Comparison of ENCODE assay signal across 9 cellular contexts in the genomic region with DNA sequence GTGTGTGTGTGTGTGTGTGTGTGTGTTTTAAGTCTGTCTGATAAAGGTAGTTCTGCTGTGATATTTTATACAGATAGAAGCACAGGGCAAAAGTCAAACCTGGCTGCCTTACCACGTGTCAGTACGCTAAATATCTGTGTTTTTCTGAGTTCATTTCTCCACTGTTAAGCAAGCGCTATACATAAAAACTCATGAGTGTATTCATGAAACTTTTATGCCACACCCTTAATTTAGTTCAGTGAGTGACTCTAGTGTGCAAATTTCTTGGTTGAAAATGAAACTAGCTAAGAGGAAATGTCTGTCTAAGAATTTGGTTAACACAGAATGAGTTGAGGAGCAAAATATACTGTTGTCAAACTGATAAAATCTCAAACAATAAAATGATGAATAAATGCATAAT. TPM values are rescaled to one million over a fixed set of nuclear protein-coding genes. Genes with fewer than 3 reads are reported as not detected.
A peak's percentile ranks its signal among the peaks of the same experiment; 100 is the strongest.
DNase-seq lines count a peak whose midpoint lies in the region; ATAC-seq, FAIRE-seq and TF ChIP-seq lines count a peak whose summit lies in the region.
"Had no signal": no experiment of that assay in that cellular context is flagged by ENCODE, and none has a peak within 500 bp of the region (broad histone marks: within the 10 kb centered on the region; RNA-seq: fewer than 3 reads in every experiment).

No MANE protein-coding gene starts in this region.

- no peaks in the 10 kb centered on the region for H4K20me1 ChIP-seq in KMS-11 (ENCODE audit: insufficient read depth)
- H4K20me1 ChIP-seq in HepG2 (ENCODE audit: insufficient read depth, low read length): no peaks in the 10 kb centered on the region

- WGBS in HepG2 (ENCODE audit: low lambda C conversion rate): 98% methylated on average over 3 of the region's 3 CpGs

- H3K27me3 ChIP-seq in KMS-11 (ENCODE audit: insufficient read depth, low read depth) (no peaks in the 10 kb centered on the region), HepG2 (ENCODE audit: control insufficient read depth in 1 of 2, insufficient read depth in 2 of 2, low read length in 2 of 2) (no peaks in the 10 kb centered on the region)

- H3K9ac ChIP-seq in KMS-11: peak overlapping the region; percentile 5; the same call in 1 of the 2 replicates
- no peak overlapping the region for H3K9ac ChIP-seq in HepG2 (ENCODE audit: insufficient read depth, low read depth, low read length)

- POLR2A ChIA-PET in HepG2 (lab: Yijun Ruan, JAX): interaction anchor here (2.6 to 3.0 kb wide), 3 partner anchors 11 to 39 kb away, joined by 13 to 26 read pairs (median 20); partner anchors contain the start of gene CASP10

- H3K36me3 ChIP-seq in KMS-11 (ENCODE audit: insufficient read depth): peaks cover 2% of the 10 kb centered on the region; the same call in 1 of the 2 replicates
- H3K36me3 ChIP-seq in HepG2 (replicated peaks in 1 of 2; ENCODE audit: control insufficient read depth in 1 of 2, insufficient read depth in 2 of 2, low read length in 2 of 2): peaks cover 18 to 59% of the 10 kb centered on the region in 2 experiments

- no peak for FAIRE-seq in HepG2 (lab: Jason Lieb, UNC)
- FAIRE-seq: H1 had no signal

- H3K4me2 ChIP-seq in KMS-11 (peak overlapping the region; percentile 54), HepG2 (ENCODE audit: low read depth, low read length) (no peak overlapping the region)

- TF ChIP-seq POLR2A in HepG2 (IDR thresholded peaks at IDR 0.05; ENCODE audit: insufficient read depth in 1 of 2, low read depth in 2 of 2, low read length in 2 of 2): no peak

- H3K27ac ChIP-seq in KMS-11 (peak overlapping the region; percentile 42), HepG2 (ENCODE audit: extremely low read length, insufficient read depth, low read length) (no peak overlapping the region)

- TF ChIP-seq EP300 in HepG2 (IDR thresholded peaks at IDR 0.05; ENCODE audit: low read depth in 2 of 2, low read length in 2 of 2): no peak
- TF ChIP-seq EP300 in HepG2 (CRISPR knock-in tag; IDR thresholded peaks at IDR 0.05; ENCODE audit: borderline replicate concordance): no peak

- in situ Hi-C loops in HepG2 (cut with HindIII; ENCODE audit: extremely low pct_ligation_motif_present, low pct_unique_long_range_greater_than_20kb): no loop called here

- H3K79me2 ChIP-seq in KMS-11 (ENCODE audit: insufficient read depth, low read depth) (peaks cover 19% of the 10 kb centered on the region; the same call in 1 of the 2 replicates), HepG2 (ENCODE audit: insufficient read depth, low read length) (peaks cover 7% of the 10 kb centered on the region)

- H3K4me1 ChIP-seq in KMS-11 (ENCODE audit: low read depth, poor library complexity, severe bottlenecking): peaks cover 75% of the 10 kb centered on the region
- peaks cover 41% of the 10 kb centered on the region for H3K4me1 ChIP-seq in HepG2 (ENCODE audit: insufficient read depth, low read length)

- intact Hi-C loops in HepG2 (cut with micrococcal nuclease; ENCODE audit: unreplicated experiment): no loop called here

- TF ChIP-seq CTCF in KMS-11 (conservative IDR thresholded peaks at IDR 0.05; ENCODE audit: low read depth, low read length) (no peak), HepG2 (CRISPR knock-in tag; IDR thresholded peaks at IDR 0.05) (no peak)

- no TSS peak for BruUV-seq in HepG2 (replicated peaks; lab: Mats Ljungman, UMichigan)

- TF ChIP-seq RAD21 in HepG2 (CRISPR knock-in tag; IDR thresholded peaks at IDR 0.05): no peak

- CTCF ChIA-PET in HepG2 (lab: Yijun Ruan, JAX; ENCODE audit: low intra/inter-chr PET ratio, low total read pairs): no interaction called here

- H2AFZ ChIP-seq in KMS-11 (ENCODE audit: low read depth) (no peak overlapping the region), HepG2 (ENCODE audit: low read length) (no peak overlapping the region)

- DNase-seq in HepG2 (ENCODE audit: low spot score) (no peak), 8988T (no peak), NCI-H526 treated with DMSO at 0.1 percent for 48 hours (lab: John Stamatoyannopoulos, UW) (no peak), glomerular visceral epithelial cell (ENCODE audit: extremely low spot score) (no peak)
- DNase-seq in activated CD4-positive, alpha-beta T cell treated with anti-CD3 and anti-CD28 coated beads, Interleukin-2, amount 50 U/mL, for 4 hours: no peak

- no peaks in the 10 kb centered on the region for H3K9me3 ChIP-seq in HepG2 (ENCODE audit: low read length)

- H3K4me3 ChIP-seq in KMS-11 (IDR thresholded peaks at IDR 0.05; ENCODE audit: insufficient read depth, low read depth, low read length) (no peak overlapping the region), HepG2 (replicated peaks in 1 of 3; ENCODE audit: insufficient read depth in 1 of 3, low read depth in 2 of 3, low read length in 3 of 3) (no peak overlapping the region)

- ATAC-seq in GM18511 (IDR thresholded peaks at IDR 0.05; ENCODE audit: unreplicated experiment): peak; percentile 97
- peak; percentile 89 for ATAC-seq in GM21619 (IDR thresholded peaks at IDR 0.05; ENCODE audit: unreplicated experiment)
- ATAC-seq in HepG2: no peak

TF ChIP-seq in HepG2, 621 proteins besides CTCF, POLR2A, EP300 and RAD21:
- no peak for TF ChIP-seq HCFC1 (IDR thresholded peaks at IDR 0.05; ENCODE audit: low read depth, low read length)
- no peak for TF ChIP-seq ZNF589 (CRISPR knock-in tag; conservative IDR thresholded peaks at IDR 0.05)
- TF ChIP-seq GABPA (IDR thresholded peaks at IDR 0.05; ENCODE audit: low read depth, low read length): no peak
- TF ChIP-seq GABPA (CRISPR knock-in tag; IDR thresholded peaks at IDR 0.05; ENCODE audit: low read depth): 0 out of 2 replicates have a peak, but pooled peaks have one; percentile 4

RNA-seq across cellular contexts. Expression of gene CASP10, which starts 11.2 kb away (rescaled TPM):
- total RNA-seq in HepG2 (2016; rRNA removed; fragmentation: Illumina TruSeq; extraction: Trizol): 22.2 and 31.1 TPM in 2 replicates
- total RNA-seq in HepG2 (2016; cell fraction: cytosol; rRNA removed; fragmentation: Illumina TruSeq; extraction: Trizol; ENCODE audit: low read depth): 1.6 and 2.2 TPM in 2 replicates
- 22.9 and 30.3 TPM in 2 replicates for total RNA-seq in HepG2 (2016; cell fraction: insoluble cytoplasmic fraction; rRNA removed; fragmentation: Illumina TruSeq; extraction: Trizol)
- total RNA-seq in HepG2 (2016; cell fraction: membrane; rRNA removed; fragmentation: Illumina TruSeq; extraction: Trizol): 6.6 and 8.3 TPM in 2 replicates
- 26.9 and 27.1 TPM in 2 replicates for total RNA-seq in HepG2 (2016; cell fraction: nucleus; rRNA removed; fragmentation: Illumina TruSeq; extraction: Trizol)
- 23.8 and 25.1 TPM in 2 replicates for polyA plus RNA-seq in HepG2 (2011; rRNA removed)
- polyA plus RNA-seq in HepG2 (2011; cell fraction: cytosol; rRNA removed): 12.7 and 16.6 TPM in 2 replicates
- polyA plus RNA-seq in HepG2 (2011; cell fraction: nucleus; rRNA removed): 24.5 and 34.7 TPM in 2 replicates
- polyA plus RNA-seq in HepG2 (2012): 11.2 and 17.0 TPM in 2 replicates
- 0.84 and 1.2 TPM in 2 replicates for polyA plus RNA-seq in HepG2 (2016; cell fraction: cytosol; fragmentation: Illumina TruSeq; extraction: Trizol; ENCODE audit: low read depth)
- 14.4 and 15.3 TPM in 2 replicates for polyA plus RNA-seq in HepG2 (2016; cell fraction: insoluble cytoplasmic fraction; fragmentation: Illumina TruSeq; extraction: Trizol; ENCODE audit: low read depth)
- 1.9 and 2.2 TPM in 2 replicates for polyA plus RNA-seq in HepG2 (2016; cell fraction: membrane; fragmentation: Illumina TruSeq; extraction: Trizol; ENCODE audit: low read depth)
- polyA plus RNA-seq in HepG2 (2016; cell fraction: nucleus; fragmentation: Illumina TruSeq; extraction: Trizol; ENCODE audit: insufficient read depth, low read depth): 20.1 and 22.5 TPM in 2 replicates
- polyA minus RNA-seq in HepG2 (2011; rRNA and poly(A)+ RNA removed; ENCODE audit: low replicate concordance): 7.9 and 31.1 TPM in 2 replicates
- polyA minus RNA-seq in HepG2 (2011; cell fraction: cytosol; rRNA and poly(A)+ RNA removed): 14.6 and 20.1 TPM in 2 replicates
- polyA minus RNA-seq in HepG2 (2011; cell fraction: nucleus; rRNA and poly(A)+ RNA removed): 47.4 and 79.1 TPM in 2 replicates
